Comparison of ENCODE assay signal across 27 cellular contexts in genomic region chr14:34252227-34252626, GRCh38.
DNase-seq lines count a peak whose midpoint lies in the region; TF ChIP-seq lines count a peak whose summit lies in the region.
"Had no signal": no experiment of that assay in that cellular context is flagged by ENCODE, and none has a peak within 500 bp of the region (broad histone marks: within the 10 kb centered on the region; RNA-seq: fewer than 3 reads in every experiment).

No MANE protein-coding gene starts in this region.

- H3K27ac Mint-ChIP-seq in MCF 10A (ENCODE audit: low read depth, unreplicated experiment) (no peak overlapping the region), nephron (peak overlapping the region in 2 of 3 experiments; percentile 18 to 21)
- H3K27ac Mint-ChIP-seq: activated CD8-positive, alpha-beta T cell treated with anti-CD3 and anti-CD28 coated beads, Interleukin-2, amount 10 ng/mL, durations not matched to agents 7 days and 5 days; CD8-positive, alpha-beta memory T cell; dendritic cell treated with granulocyte-macrophage colony-stimulating factor and Interleukin-4, amounts not matched to agents 40 ng/mL and 50 ng/mL, for 4 days; stimulated activated naive B cell treated with anti-CD40 and anti-IgM and Interleukin-4, amounts not matched to agents 10 μg/mL and 1 μg/mL and 100 μg/mL, for 72 hours had no signal

- H3K4me1 ChIP-seq in breast epithelium, result no peaks in the 10 kb centered on the region
- peaks cover 9% of the 10 kb centered on the region for H3K4me1 ChIP-seq in stomach smooth muscle (ENCODE audit: control insufficient read depth, insufficient read depth, low read length)
- H3K4me1 ChIP-seq: pancreas, tibial artery had no signal

- CTCF ChIA-PET in MCF 10A (lab: Yijun Ruan, JAX), result interaction anchor here (1.1 kb wide), 1 partner anchor 459 kb away, joined by 3 read pairs; no protein-coding TSS in a partner anchor

- no peak for TF ChIP-seq POLR2A in breast epithelium (IDR thresholded peaks at IDR 0.05)

- no peaks in the 10 kb centered on the region for H3K36me3 ChIP-seq in breast epithelium
- H3K36me3 ChIP-seq in stomach smooth muscle (ENCODE audit: control insufficient read depth in 2 of 2, insufficient read depth in 2 of 2, low read length in 2 of 2), result no peaks in the 10 kb centered on the region
- H3K36me3 ChIP-seq: pancreas, tibial artery had no signal

- no peak overlapping the region for H3K4me3 Mint-ChIP-seq in MCF 10A (ENCODE audit: unreplicated experiment)
- no peak overlapping the region for H3K4me3 Mint-ChIP-seq in nephron
- H3K4me3 Mint-ChIP-seq: activated CD8-positive, alpha-beta T cell treated with anti-CD3 and anti-CD28 coated beads, Interleukin-2, amount 10 ng/mL, durations not matched to agents 7 days and 5 days; CD8-positive, alpha-beta memory T cell; dendritic cell treated with granulocyte-macrophage colony-stimulating factor and Interleukin-4, amounts not matched to agents 40 ng/mL and 50 ng/mL, for 4 days; naive B cell; stimulated activated naive B cell treated with anti-CD40 and anti-IgM and Interleukin-4, amounts not matched to agents 10 μg/mL and 1 μg/mL and 100 μg/mL, for 72 hours had no signal

- H3K27me3 Mint-ChIP-seq in MCF 10A (ENCODE audit: insufficient read depth, unreplicated experiment) (no peaks in the 10 kb centered on the region), nephron (ENCODE audit: low read depth) (peaks cover 4% of the 10 kb centered on the region)
- H3K27me3 Mint-ChIP-seq: dendritic cell treated with granulocyte-macrophage colony-stimulating factor and Interleukin-4, amounts not matched to agents 40 ng/mL and 50 ng/mL, for 4 days had no signal

- POLR2A ChIA-PET in MCF 10A (lab: Yijun Ruan, JAX), result no interaction called here

- no peaks in the 10 kb centered on the region for H3K9me3 ChIP-seq in breast epithelium
- H3K9me3 ChIP-seq in stomach smooth muscle (ENCODE audit: control insufficient read depth in 2 of 2, low read length in 2 of 2), result no peaks in the 10 kb centered on the region
- H3K9me3 ChIP-seq: pancreas, tibial artery had no signal

- H3K36me3 Mint-ChIP-seq in MCF 10A (ENCODE audit: insufficient read depth, unreplicated experiment) (no peaks in the 10 kb centered on the region), nephron (ENCODE audit: low read depth) (no peaks in the 10 kb centered on the region)
- H3K36me3 Mint-ChIP-seq: CD8-positive, alpha-beta memory T cell; naive B cell; stimulated activated naive B cell treated with anti-CD40 and anti-IgM and Interleukin-4, amounts not matched to agents 10 μg/mL and 1 μg/mL and 100 μg/mL, for 72 hours had no signal

- BruUV-seq in MCF 10A (replicated peaks; lab: Mats Ljungman, UMichigan), result no TSS peak

- H3K27me3 ChIP-seq in breast epithelium (no peaks in the 10 kb centered on the region), stomach smooth muscle (ENCODE audit: control insufficient read depth in 1 of 2, insufficient read depth in 2 of 2, low read length in 2 of 2) (no peaks in the 10 kb centered on the region)
- H3K27me3 ChIP-seq: pancreas, tibial artery had no signal

- no peak overlapping the region for H3K9ac ChIP-seq in stomach smooth muscle (ENCODE audit: low read length in 2 of 2)

- H3K27ac ChIP-seq in breast epithelium (no peak overlapping the region), epithelial cell of prostate (peak overlapping the region; percentile 13), stomach smooth muscle (ENCODE audit: low read length) (peak overlapping the region; percentile 42)
- H3K27ac ChIP-seq: 22Rv1, pancreas, tibial artery had no signal

- intact Hi-C loops in MCF 10A (cut with micrococcal nuclease), result no loop called here
- intact Hi-C loops in breast epithelium (cut with DNase I; ENCODE audit: low total_unique reads), result no loop called here

- H3K9me3 Mint-ChIP-seq in MCF 10A (ENCODE audit: unreplicated experiment) (no peaks in the 10 kb centered on the region), nephron (no peaks in the 10 kb centered on the region)
- H3K9me3 Mint-ChIP-seq: CD8-positive, alpha-beta memory T cell; dendritic cell treated with granulocyte-macrophage colony-stimulating factor and Interleukin-4, amounts not matched to agents 40 ng/mL and 50 ng/mL, for 4 days; stimulated activated naive B cell treated with anti-CD40 and anti-IgM and Interleukin-4, amounts not matched to agents 10 μg/mL and 1 μg/mL and 100 μg/mL, for 72 hours had no signal

- DNase-seq in MCF 10A (ENCODE audit: unreplicated experiment) (peak; percentile 13), breast epithelium (ENCODE audit: low spot score in 2 of 2) (no peak), epithelial cell of prostate (ENCODE audit: low read depth, low spot score) (peak; percentile 83), NCI-H1417 treated with DMSO at 0.1 percent for 48 hours (lab: John Stamatoyannopoulos, UW) (no peak), NCI-H2081 treated with DMSO at 0.1 percent for 48 hours (lab: John Stamatoyannopoulos, UW) (no peak)
- no peak for DNase-seq in stimulated activated CD4-positive, alpha-beta T cell treated with anti-CD3 and anti-CD28 coated beads, Interleukin-1b, Interleukin-23, amount 100 ng/mL, for 48 hours
- DNase-seq: activated CD4-positive, CD25-positive, alpha-beta regulatory T cell; activated CD8-positive, alpha-beta T cell treated with anti-CD3 and anti-CD28 coated beads, Interleukin-2, amount 10 ng/mL, durations not matched to agents 7 days and 5 days; activated gamma-delta T cell; CD8-positive, alpha-beta memory T cell; DMS53; foreskin fibroblast; mesendoderm; MV-4-11; naive B cell; NCI-H1694; NCI-H2171 treated with DMSO at 0.1 percent for 48 hours; NCI-H69; pancreas; stimulated activated naive B cell treated with anti-CD40 and anti-IgM and Interleukin-4, amounts not matched to agents 10 μg/mL and 1 μg/mL and 100 μg/mL, for 72 hours; tibial artery had no signal

- TF ChIP-seq CTCF in MCF 10A (IDR thresholded peaks at IDR 0.05; ENCODE audit: unreplicated experiment) (no peak), breast epithelium (IDR thresholded peaks at IDR 0.05) (no peak), nephron (IDR thresholded peaks at IDR 0.05; ENCODE audit: unreplicated experiment in 3 of 3) (no peak)

- H3K4me1 Mint-ChIP-seq in MCF 10A (ENCODE audit: insufficient read depth, unreplicated experiment) (no peaks in the 10 kb centered on the region), nephron (no peaks in the 10 kb centered on the region)
- H3K4me1 Mint-ChIP-seq: CD8-positive, alpha-beta memory T cell; naive B cell had no signal

- H3K4me3 ChIP-seq in breast epithelium (no peak overlapping the region), stomach smooth muscle (ENCODE audit: low read length in 2 of 2) (no peak overlapping the region)
- H3K4me3 ChIP-seq: K562, pancreas, skin epidermis, tibial artery had no signal

Comparison
In these comparisons a context has a peak if more than half of its experiments do, and no peak if none do; other contexts are left out.
1. DNase-seq: peak in MCF 10A (single experiment) and epithelial cell of prostate (single experiment); none in breast epithelium (0 of 2), stimulated activated CD4-positive, alpha-beta T cell treated with anti-CD3 and anti-CD28 coated beads, Interleukin-1b, Interleukin-23, amount 100 ng/mL, for 48 hours (single experiment), NCI-H1417 treated with DMSO at 0.1 percent for 48 hours (single experiment) and NCI-H2081 treated with DMSO at 0.1 percent for 48 hours (single experiment).
2. H3K27ac ChIP-seq: peak in epithelial cell of prostate (single experiment) and stomach smooth muscle (single experiment); none in breast epithelium (0 of 2).